In genomic region chr1:6184083-6184783, GRCh38 we compare ENCODE assay signal across 1 cellular context.
TF ChIP-seq lines count a peak whose summit lies in the region.

No MANE protein-coding gene starts in this region.

TF ChIP-seq in HepG2, 621 proteins besides CTCF, POLR2A, EP300 and RAD21:
- TF ChIP-seq CEBPB (IDR thresholded peaks at IDR 0.05; ENCODE audit: borderline replicate concordance, low read depth, low read length) (0 out of 2 replicates have a peak, but pooled peaks have one; percentile 0), POLR2AphosphoS5 (IDR thresholded peaks at IDR 0.05; ENCODE audit: low read depth, low read length) (peak; percentile 14; the same call in 1 of the 2 replicates), RBM22 (optimal IDR thresholded peaks at IDR 0.05; ENCODE audit: low read length) (peak; percentile 81), AGO2 (optimal IDR thresholded peaks at IDR 0.05; ENCODE audit: low read depth, low read length) (peak; percentile 4), ZNF33A (CRISPR knock-in tag; IDR thresholded peaks at IDR 0.05; ENCODE audit: borderline replicate concordance) (no peak), GATAD2A (CRISPR knock-in tag; IDR thresholded peaks at IDR 0.05) (no peak), NFKB2 (CRISPR knock-in tag; IDR thresholded peaks at IDR 0.05; ENCODE audit: borderline replicate concordance) (no peak), POLR2AphosphoS2 (IDR thresholded peaks at IDR 0.05; ENCODE audit: low read depth, low read length) (peak; percentile 51; the same call in 1 of the 2 replicates), MBD4 (IDR thresholded peaks at IDR 0.05; ENCODE audit: borderline replicate concordance, low read length) (peak; percentile 76; the same call in 1 of the 2 replicates), POLR2G (IDR thresholded peaks at IDR 0.05; ENCODE audit: low read depth, low read length) (0 out of 2 replicates have a peak, but pooled peaks have one; percentile 20), ATF7 (IDR thresholded peaks at IDR 0.05) (no peak), ATF7 (CRISPR knock-in tag; IDR thresholded peaks at IDR 0.05) (no peak)
